In genomic region chr9:128820665-128821583, GRCh38 we compare ENCODE assay signal across 2 cellular contexts.
A peak's percentile ranks its signal among the peaks of the same experiment; 100 is the strongest.
TF ChIP-seq lines count a peak whose summit lies in the region.

No MANE protein-coding gene starts in this region.

TF ChIP-seq in GM12891, 5 proteins besides CTCF, POLR2A, EP300 and RAD21:
- TF ChIP-seq POLR2AphosphoS5 (IDR thresholded peaks at IDR 0.05; ENCODE audit: low read depth, low read length) (no peak), SPI1 (IDR thresholded peaks at IDR 0.05; ENCODE audit: low read depth, low read length) (no peak), PAX5 (IDR thresholded peaks at IDR 0.05; ENCODE audit: insufficient read depth, low read length, severe bottlenecking) (no peak), POU2F2 (IDR thresholded peaks at IDR 0.05; ENCODE audit: low read depth, low read length) (no peak), TAF1 (IDR thresholded peaks at IDR 0.05; ENCODE audit: low read depth, low read length) (no peak)

TF ChIP-seq in K562, 482 proteins besides CTCF, POLR2A, EP300 and RAD21:
- TF ChIP-seq POLR2AphosphoS5 (IDR thresholded peaks at IDR 0.05; ENCODE audit: control insufficient read depth, insufficient read depth, low read depth, low read length) (0 out of 2 replicates have a peak, but pooled peaks have one; percentile 16), HLTF (IDR thresholded peaks at IDR 0.05) (no peak), RBFOX2 (IDR thresholded peaks at IDR 0.05; ENCODE audit: low read depth, low read length) (peak; percentile 71), SRSF7 (optimal IDR thresholded peaks at IDR 0.05; ENCODE audit: low read depth, low read length) (no peak), POLR2G (IDR thresholded peaks at IDR 0.05; ENCODE audit: low read depth, low read length) (peak; percentile 79), POLR2B (IDR thresholded peaks at IDR 0.05; ENCODE audit: low read depth, partially characterized antibody) (peak; percentile 14), E2F6 (IDR thresholded peaks at IDR 0.05; ENCODE audit: borderline replicate concordance in 1 of 2, extremely low read depth in 1 of 2, insufficient read depth in 1 of 2, insufficient read length in 1 of 2, low read depth in 1 of 2, low read length in 1 of 2, poor library complexity in 1 of 2, severe bottlenecking in 1 of 2) (peak in 1 of 2 experiments; percentile 13), EHMT2 (IDR thresholded peaks at IDR 0.05) (no peak), FOXM1 (IDR thresholded peaks at IDR 0.05; ENCODE audit: low read depth) (no peak), FOXM1 (CRISPR knock-in tag; IDR thresholded peaks at IDR 0.05; ENCODE audit: low read depth) (no peak)
- TF ChIP-seq, protein P1, sequence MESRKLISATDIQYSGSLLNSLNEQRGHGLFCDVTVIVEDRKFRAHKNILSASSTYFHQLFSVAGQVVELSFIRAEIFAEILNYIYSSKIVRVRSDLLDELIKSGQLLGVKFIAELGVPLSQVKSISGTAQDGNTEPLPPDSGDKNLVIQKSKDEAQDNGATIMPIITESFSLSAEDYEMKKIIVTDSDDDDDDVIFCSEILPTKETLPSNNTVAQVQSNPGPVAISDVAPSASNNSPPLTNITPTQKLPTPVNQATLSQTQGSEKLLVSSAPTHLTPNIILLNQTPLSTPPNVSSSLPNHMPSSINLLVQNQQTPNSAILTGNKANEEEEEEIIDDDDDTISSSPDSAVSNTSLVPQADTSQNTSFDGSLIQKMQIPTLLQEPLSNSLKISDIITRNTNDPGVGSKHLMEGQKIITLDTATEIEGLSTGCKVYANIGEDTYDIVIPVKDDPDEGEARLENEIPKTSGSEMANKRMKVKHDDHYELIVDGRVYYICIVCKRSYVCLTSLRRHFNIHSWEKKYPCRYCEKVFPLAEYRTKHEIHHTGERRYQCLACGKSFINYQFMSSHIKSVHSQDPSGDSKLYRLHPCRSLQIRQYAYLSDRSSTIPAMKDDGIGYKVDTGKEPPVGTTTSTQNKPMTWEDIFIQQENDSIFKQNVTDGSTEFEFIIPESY (CRISPR knock-in tag; IDR thresholded peaks at IDR 0.05), result 0 out of 2 replicates have a peak, but pooled peaks have one; percentile 21
- TF ChIP-seq, protein P2, sequence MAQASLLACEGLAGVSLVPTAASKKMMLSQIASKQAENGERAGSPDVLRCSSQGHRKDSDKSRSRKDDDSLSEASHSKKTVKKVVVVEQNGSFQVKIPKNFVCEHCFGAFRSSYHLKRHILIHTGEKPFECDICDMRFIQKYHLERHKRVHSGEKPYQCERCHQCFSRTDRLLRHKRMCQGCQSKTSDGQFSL (CRISPR knock-in tag; IDR thresholded peaks at IDR 0.05), result no peak
- TF ChIP-seq, protein P2 (tag; IDR thresholded peaks at IDR 0.05), result no peak
- TF ChIP-seq, protein P3, sequence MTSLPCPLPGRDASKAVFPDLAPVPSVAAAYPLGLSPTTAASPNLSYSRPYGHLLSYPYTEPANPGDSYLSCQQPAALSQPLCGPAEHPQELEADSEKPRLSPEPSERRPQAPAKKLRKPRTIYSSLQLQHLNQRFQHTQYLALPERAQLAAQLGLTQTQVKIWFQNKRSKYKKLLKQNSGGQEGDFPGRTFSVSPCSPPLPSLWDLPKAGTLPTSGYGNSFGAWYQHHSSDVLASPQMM (CRISPR knock-in tag; IDR thresholded peaks at IDR 0.05), result no peak
TF ChIP-seq in K562: peak in this region for 6.
